Comparison of ENCODE assay signal across 8 cellular contexts in the genomic region with DNA sequence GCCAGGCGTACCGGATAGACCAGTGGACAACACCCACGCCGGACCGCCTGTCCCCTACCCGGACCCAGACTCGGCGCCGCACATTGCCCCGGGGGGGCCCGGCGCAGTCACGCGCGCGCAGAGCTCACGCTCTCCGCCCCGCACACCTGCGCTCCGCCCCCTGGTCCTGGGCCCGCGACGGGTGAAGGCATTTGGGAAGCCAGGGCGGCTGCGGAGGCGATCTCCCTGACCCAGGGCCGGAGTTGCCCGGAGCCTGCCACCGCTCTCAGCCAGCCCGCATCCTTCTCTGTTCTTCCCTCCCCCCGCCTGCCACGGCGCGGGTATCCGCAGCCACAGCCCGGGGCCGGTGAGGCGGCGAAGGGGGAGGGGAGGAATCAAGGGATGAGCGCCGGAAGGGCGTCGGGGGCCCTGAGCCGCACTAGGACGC. TPM values are rescaled to one million over a fixed set of nuclear protein-coding genes. Genes with fewer than 3 reads are reported as not detected.
DNase-seq lines count a peak whose midpoint lies in the region; ATAC-seq and TF ChIP-seq lines count a peak whose summit lies in the region.

No MANE protein-coding gene starts in this region.

- peaks cover 9% of the 10 kb centered on the region for H3K36me3 Mint-ChIP-seq in T-helper 17 cell (ENCODE audit: low read depth)
- H3K36me3 Mint-ChIP-seq in brain: peaks cover 30% of the 10 kb centered on the region

- peaks cover 43% of the 10 kb centered on the region for H3K4me1 Mint-ChIP-seq in T-helper 17 cell
- peaks cover 44% of the 10 kb centered on the region for H3K4me1 Mint-ChIP-seq in brain

- H3K9me3 ChIP-seq in T-helper 17 cell (ENCODE audit: control insufficient read depth, low read length, poor library complexity, severe bottlenecking): no peaks in the 10 kb centered on the region

- ATAC-seq in HG03039 (IDR thresholded peaks at IDR 0.05; ENCODE audit: unreplicated experiment) (peak; percentile 19), T-helper 17 cell (peak; percentile 68)

- H3K27ac Mint-ChIP-seq in T-helper 17 cell (peak overlapping the region; percentile 92), brain (peak overlapping the region in 3 of 5 experiments; percentile 35 to 87 (median 60))

- no peaks in the 10 kb centered on the region for H3K27me3 ChIP-seq in kidney epithelial cell (ENCODE audit: control insufficient read depth, insufficient read depth, low read length)

- H3K9me3 Mint-ChIP-seq in brain: no peaks in the 10 kb centered on the region

- no peak for TF ChIP-seq CTCF in brain (conservative IDR thresholded peaks at IDR 0.05)
- no peak for TF ChIP-seq CTCF in kidney epithelial cell (IDR thresholded peaks at IDR 0.05; ENCODE audit: insufficient read depth, low read length, poor library complexity, severe bottlenecking)

- H3K4me3 Mint-ChIP-seq in T-helper 17 cell (peak overlapping the region; percentile 91), brain (peak overlapping the region; percentile 86 to 97 (median 96))

- DNase-seq in NCI-H1436 (lab: John Stamatoyannopoulos, UW) (peak; percentile 12), NCI-H1436 treated with DMSO at 0.1 percent for 48 hours (lab: John Stamatoyannopoulos, UW) (no peak), T-helper 17 cell (peak; percentile 33 to 60 (median 56)), kidney epithelial cell (ENCODE audit: low read depth) (no peak), DMS153 (lab: John Stamatoyannopoulos, UW) (no peak)
- peak; percentile 14 to 43 (median 35) for DNase-seq in stimulated activated CD4-positive, alpha-beta T cell treated with anti-CD3 and anti-CD28 coated beads, TNF-alpha, amount 100 ng/mL, for 4 hours (ENCODE audit: low read depth in 3 of 3)

- no peaks in the 10 kb centered on the region for H3K36me3 ChIP-seq in kidney epithelial cell (ENCODE audit: control insufficient read depth, insufficient read depth, low read length)

- H3K27me3 Mint-ChIP-seq in T-helper 17 cell (no peaks in the 10 kb centered on the region), brain (peaks cover 15% of the 10 kb centered on the region)

- peak overlapping the region; percentile 57 for H3K4me3 ChIP-seq in kidney epithelial cell (ENCODE audit: low read depth, low read length)

RNA-seq across cellular contexts. Expression of a gene that starts 0.5 kb away (rescaled TPM):
- total RNA-seq in T-helper 17 cell: 10 to 100 TPM; 17.2 to 17.8 TPM
- 13.1 TPM for polyA plus RNA-seq in brain (ENCODE audit: insufficient read depth, low read depth, low replicate concordance)
- total RNA-seq in kidney epithelial cell: 7.8 and 12.6 TPM in 2 replicates

RNA-seq across cellular contexts. Expression of a gene that starts 0.6 kb away (rescaled TPM):
- total RNA-seq in T-helper 17 cell: 10 to 100 TPM; 67.7 to 79.2 TPM
- 33.7 TPM for polyA plus RNA-seq in brain (ENCODE audit: insufficient read depth, low read depth, low replicate concordance)
- 39.7 and 54.2 TPM in 2 replicates for total RNA-seq in kidney epithelial cell

RNA-seq across cellular contexts. Expression of a gene that starts 13.9 kb away (rescaled TPM):
- total RNA-seq in T-helper 17 cell (10 to 100 TPM; 77.6 to 82.2 TPM), kidney epithelial cell (18.1 and 38.5 TPM in 2 replicates)
- polyA plus RNA-seq in brain (ENCODE audit: insufficient read depth, low read depth, low replicate concordance): 4.0 TPM

RNA-seq across cellular contexts. Expression of a gene that starts 18.5 kb away (rescaled TPM):
- total RNA-seq in T-helper 17 cell (100 to 1,000 TPM; 256 to 327 TPM), kidney epithelial cell (99.7 and 103 TPM in 2 replicates)
- 87.8 TPM for polyA plus RNA-seq in brain (ENCODE audit: insufficient read depth, low read depth, low replicate concordance)

RNA-seq across cellular contexts. Expression of a gene that starts 44.8 kb away (rescaled TPM):
- total RNA-seq in T-helper 17 cell (1 to 10 TPM; 1.3 to 3.2 TPM), kidney epithelial cell (9.2 and 10.8 TPM in 2 replicates)
- polyA plus RNA-seq in brain (ENCODE audit: insufficient read depth, low read depth, low replicate concordance): 3.5 TPM

Comparison
In these comparisons a context has a peak if more than half of its experiments do, and no peak if none do; other contexts are left out.
1. DNase-seq: peak in NCI-H1436 (single experiment), T-helper 17 cell (3 of 3) and stimulated activated CD4-positive, alpha-beta T cell treated with anti-CD3 and anti-CD28 coated beads, TNF-alpha, amount 100 ng/mL, for 4 hours (3 of 3); none in NCI-H1436 treated with DMSO at 0.1 percent for 48 hours (single experiment), kidney epithelial cell (single experiment) and DMS153 (single experiment).